In the genomic region with DNA sequence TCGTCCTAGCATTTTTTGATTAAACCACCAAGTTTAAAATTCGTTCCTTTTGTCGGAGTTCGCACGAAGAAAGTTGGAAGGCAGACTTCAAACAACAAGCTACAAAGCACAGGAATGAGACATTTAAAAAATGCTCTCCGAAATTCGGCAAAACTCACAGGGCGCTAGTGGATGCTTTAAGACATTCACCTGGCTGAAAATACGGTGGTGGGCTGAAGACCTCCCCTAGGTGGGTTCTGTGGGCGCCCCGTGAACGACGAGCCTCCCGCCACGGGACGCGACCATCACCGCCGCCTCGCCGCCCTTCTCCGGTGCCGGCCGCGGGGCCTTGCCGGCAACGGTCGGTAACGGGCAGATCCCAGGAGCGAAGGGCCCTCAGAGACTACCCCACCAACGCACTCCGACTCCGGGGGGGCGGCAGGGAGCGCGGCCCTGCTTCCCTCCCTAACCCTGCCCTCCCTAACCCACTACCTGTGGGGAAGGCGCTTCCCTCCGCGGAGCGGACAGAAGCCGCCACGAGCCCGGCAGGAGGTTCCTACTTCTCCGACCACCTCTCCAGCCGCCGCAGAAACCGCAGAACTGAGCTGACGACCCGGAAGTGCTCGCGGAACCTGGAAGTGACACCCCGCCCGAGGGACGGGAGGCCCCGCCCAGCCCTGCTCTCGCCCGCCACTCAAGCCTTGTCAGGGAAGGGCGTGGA, we compare ENCODE assay signal across 8 cellular contexts. TPM values are rescaled to one million over a fixed set of nuclear protein-coding genes. Genes with fewer than 3 reads are reported as not detected.
DNase-seq lines count a peak whose midpoint lies in the region; ATAC-seq, FAIRE-seq and TF ChIP-seq lines count a peak whose summit lies in the region.

A gene with protein sequence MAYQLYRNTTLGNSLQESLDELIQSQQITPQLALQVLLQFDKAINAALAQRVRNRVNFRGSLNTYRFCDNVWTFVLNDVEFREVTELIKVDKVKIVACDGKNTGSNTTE (minus strand): TSS at position 581 of the 700 bp plus-strand sequence. CDS start 5,238 bp downstream, outside the sequence.

- H3K9me2 ChIP-seq in DOHH2 (replicated peaks; ENCODE audit: control insufficient read depth, low read length): no peaks in the 10 kb centered on the region
- H3K9me2 ChIP-seq in GM23248 (ENCODE audit: insufficient read depth): no peaks in the 10 kb centered on the region
- H3K9me2 ChIP-seq in Karpas-422 (replicated peaks; ENCODE audit: insufficient read depth, low read length): no peaks in the 10 kb centered on the region

- H3K27me3 ChIP-seq in DOHH2 (ENCODE audit: control insufficient read depth, low read length) (no peaks in the 10 kb centered on the region), GM23248 (replicated peaks; ENCODE audit: insufficient read depth) (no peaks in the 10 kb centered on the region), Karpas-422 (ENCODE audit: low read length) (no peaks in the 10 kb centered on the region), esophagus muscularis mucosa (no peaks in the 10 kb centered on the region), muscle layer of colon (ENCODE audit: control insufficient read depth in 1 of 2, insufficient read depth in 2 of 2, low read length in 2 of 2) (no peaks in the 10 kb centered on the region)

- H3K79me2 ChIP-seq in DOHH2 (ENCODE audit: control insufficient read depth, low read length): peaks cover 50% of the 10 kb centered on the region
- H3K79me2 ChIP-seq in GM23248 (ENCODE audit: insufficient read depth): peaks cover 52% of the 10 kb centered on the region
- H3K79me2 ChIP-seq in Karpas-422 (ENCODE audit: low read length): peaks cover 52% of the 10 kb centered on the region

- no peaks in the 10 kb centered on the region for H3K27me3 Mint-ChIP-seq in activated T-cell treated with anti-CD3 and anti-CD28 coated beads, Interleukin-2, amount 50 U/mL, for 72 hours (ENCODE audit: low read depth)

- H3K9me3 Mint-ChIP-seq in activated T-cell treated with anti-CD3 and anti-CD28 coated beads, Interleukin-2, amount 50 U/mL, for 72 hours: peaks cover 0 to 3% of the 10 kb centered on the region in 2 donors

- peak; percentile 88 for FAIRE-seq in RCC 7860 (lab: Jason Lieb, UNC)

- H3K4me3 ChIP-seq in DOHH2 (ENCODE audit: low read length): peak within 1 kb of the TSS; percentile 87
- peak within 1 kb of the TSS; percentile 97 for H3K4me3 ChIP-seq in GM23248
- H3K4me3 ChIP-seq in Karpas-422 (ENCODE audit: low read length): peak within 1 kb of the TSS; percentile 84
- H3K4me3 ChIP-seq in esophagus muscularis mucosa: peak within 1 kb of the TSS; percentile 74 to 98 (median 87)
- H3K4me3 ChIP-seq in muscle layer of colon (ENCODE audit: low read depth in 1 of 2, low read length in 2 of 2): peak within 1 kb of the TSS; percentile 82 to 91

- H3K4me1 ChIP-seq in DOHH2 (ENCODE audit: control insufficient read depth, low read length): peaks cover 22% of the 10 kb centered on the region
- peaks cover 13% of the 10 kb centered on the region for H3K4me1 ChIP-seq in GM23248 (ENCODE audit: insufficient read depth)
- peaks cover 22% of the 10 kb centered on the region for H3K4me1 ChIP-seq in Karpas-422 (ENCODE audit: low read length)
- H3K4me1 ChIP-seq in esophagus muscularis mucosa: peaks cover 19 to 42% (median 37%) of the 10 kb centered on the region in 4 donors
- H3K4me1 ChIP-seq in muscle layer of colon (ENCODE audit: insufficient read depth, low read length): peaks cover 19% of the 10 kb centered on the region

- no peak within 1 kb of the TSS for H3K4me3 Mint-ChIP-seq in activated T-cell treated with anti-CD3 and anti-CD28 coated beads, Interleukin-2, amount 50 U/mL, for 72 hours

- peak within 1 kb of the TSS; percentile 85 for H2AFZ ChIP-seq in GM23248
- H2AFZ ChIP-seq in Karpas-422 (ENCODE audit: low read length): no peak within 1 kb of the TSS

- intact Hi-C loops in esophagus muscularis mucosa (cut with DNase I): no loop called here

- peak within 1 kb of the TSS; percentile 70 for H3K4me2 ChIP-seq in DOHH2 (ENCODE audit: low read length)
- H3K4me2 ChIP-seq in GM23248 (ENCODE audit: unreplicated experiment): peak within 1 kb of the TSS; percentile 98
- H3K4me2 ChIP-seq in Karpas-422 (ENCODE audit: low read depth, low read length, poor library complexity, severe bottlenecking): peak within 1 kb of the TSS; percentile 79

- H3K27ac ChIP-seq in DOHH2 (ENCODE audit: low read depth, low read length): peak within 1 kb of the TSS; percentile 57
- peak within 1 kb of the TSS; percentile 70 for H3K27ac ChIP-seq in GM23248
- H3K27ac ChIP-seq in Karpas-422 (ENCODE audit: low read length): peak within 1 kb of the TSS; percentile 47
- H3K27ac ChIP-seq in esophagus muscularis mucosa (replicated peaks in 1 of 4): peak within 1 kb of the TSS; percentile 84 to 91 (median 86)
- H3K27ac ChIP-seq in muscle layer of colon (ENCODE audit: low read depth, low read length): peak within 1 kb of the TSS; percentile 92

- 2% methylated on average over 56 to 58 of the region's 58 CpGs for WGBS in GM23248 (ENCODE audit: low coverage in 1 of 2, low lambda C conversion rate in 2 of 2, missing lambda C conversion rate in 2 of 2), 2 experiments
- under 1% methylated on average over 16 of the region's 58 CpGs for WGBS in esophagus muscularis mucosa

- in situ Hi-C loops in GM23248 (cut with MboI): no loop called here

- DNase-seq in GM23248 (peak; percentile 98), Karpas-422 (peak; percentile 98), RCC 7860 (ENCODE audit: low spot score) (peak; percentile 85), esophagus muscularis mucosa (ENCODE audit: extremely low spot score) (peak; percentile 98)
- DNase-seq in activated T-cell treated with anti-CD3 and anti-CD28 coated beads, Interleukin-2, amount 50 U/mL, for 72 hours: peak; percentile 96 to 97
- peak; percentile 86 to 87 for DNase-seq in stimulated activated CD8-positive, alpha-beta memory T cell treated with anti-CD3 and anti-CD28 coated beads, Interleukin-7, amount 100 ng/mL, for 1 hour (ENCODE audit: low read depth in 2 of 2)

- TF ChIP-seq POLR2A in esophagus muscularis mucosa (IDR thresholded peaks at IDR 0.05; ENCODE audit: low read depth): peak; percentile 45

- H4K20me1 ChIP-seq in DOHH2 (ENCODE audit: control insufficient read depth, insufficient read depth, low read depth, low read length) (no peaks in the 10 kb centered on the region), GM23248 (ENCODE audit: insufficient read depth) (no peaks in the 10 kb centered on the region), Karpas-422 (ENCODE audit: insufficient read depth, low read depth, low read length) (0 out of 2 replicates have a peak, but pooled peaks cover 7% of the 10 kb centered on the region)

- TF ChIP-seq EP300 in esophagus muscularis mucosa (IDR thresholded peaks at IDR 0.05): no peak

- H3K9me3 ChIP-seq in DOHH2 (ENCODE audit: control insufficient read depth, insufficient read depth, low read length): no peaks in the 10 kb centered on the region
- H3K9me3 ChIP-seq in GM23248 (ENCODE audit: low read depth): no peaks in the 10 kb centered on the region
- no peaks in the 10 kb centered on the region for H3K9me3 ChIP-seq in Karpas-422 (ENCODE audit: low read length)
- no peaks in the 10 kb centered on the region for H3K9me3 ChIP-seq in esophagus muscularis mucosa
- H3K9me3 ChIP-seq in muscle layer of colon (ENCODE audit: low read length): no peaks in the 10 kb centered on the region

- H3K9ac ChIP-seq in GM23248 (peak within 1 kb of the TSS; percentile 94), Karpas-422 (ENCODE audit: low read length) (peak within 1 kb of the TSS; percentile 87), muscle layer of colon (ENCODE audit: low read length) (peak within 1 kb of the TSS; percentile 13)

- H3K36me3 Mint-ChIP-seq in activated T-cell treated with anti-CD3 and anti-CD28 coated beads, Interleukin-2, amount 50 U/mL, for 72 hours (ENCODE audit: insufficient read depth in 2 of 2): peaks cover 6 to 19% of the 10 kb centered on the region in 2 donors

- H3K36me3 ChIP-seq in DOHH2 (ENCODE audit: control insufficient read depth, low read length): peaks cover 64% of the 10 kb centered on the region
- peaks cover 29% of the 10 kb centered on the region for H3K36me3 ChIP-seq in GM23248 (ENCODE audit: low read depth)
- peaks cover 31% of the 10 kb centered on the region for H3K36me3 ChIP-seq in Karpas-422 (ENCODE audit: insufficient read depth, low read length)
- peaks cover 0 to 22% (median 8%) of the 10 kb centered on the region in 4 donors for H3K36me3 ChIP-seq in esophagus muscularis mucosa
- peaks cover 7% of the 10 kb centered on the region for H3K36me3 ChIP-seq in muscle layer of colon (ENCODE audit: insufficient read depth, low read length)

- peak; percentile 100 for ATAC-seq in activated T-cell treated with anti-CD3 and anti-CD28 coated beads, Interleukin-2, amount 50 U/mL, for 72 hours (replicated peaks in 1 of 2)

- H3K4me1 Mint-ChIP-seq in activated T-cell treated with anti-CD3 and anti-CD28 coated beads, Interleukin-2, amount 50 U/mL, for 72 hours (ENCODE audit: low read depth): peaks cover 5% of the 10 kb centered on the region

- peak within 1 kb of the TSS; percentile 75 for H3K27ac Mint-ChIP-seq in activated T-cell treated with anti-CD3 and anti-CD28 coated beads, Interleukin-2, amount 50 U/mL, for 72 hours

- peaks cover 14% of the 10 kb centered on the region for H3F3A ChIP-seq in DOHH2 (ENCODE audit: control insufficient read depth, insufficient read depth)
- H3F3A ChIP-seq in GM23248 (ENCODE audit: insufficient read depth): peaks cover 29% of the 10 kb centered on the region

- TF ChIP-seq CTCF in DOHH2 (IDR thresholded peaks at IDR 0.05; ENCODE audit: low read depth, low read length, poor library complexity, severe bottlenecking): no peak
- TF ChIP-seq CTCF in esophagus muscularis mucosa (IDR thresholded peaks at IDR 0.05): peak in 1 of 3 experiments; percentile 11

RNA-seq across cellular contexts. Expression of the gene that starts here (rescaled TPM):
- total RNA-seq in GM23248 (2014; rRNA removed; shearing (Covaris generic)): 30.8 and 66.3 TPM in 2 replicates
- 244 and 247 TPM in 2 replicates for polyA plus RNA-seq in GM23248 (2016; fragmentation: Nextera tagmentation; extraction: Ambion mirVana)
- total RNA-seq in Karpas-422 (2014; rRNA removed; shearing (Covaris generic); ENCODE audit: low replicate concordance): 71.4 and 140 TPM in 2 replicates
- 100 to 1,000 TPM; 118 to 132 TPM for total RNA-seq in activated T-cell treated with anti-CD3 and anti-CD28 coated beads, Interleukin-2, amount 50 U/mL, for 72 hours
- 10 to 100 TPM; 48.5 to 56.3 (median 51.3) TPM for total RNA-seq in esophagus muscularis mucosa

Comparison
In these comparisons a context has a peak if more than half of its experiments do, and no peak if none do; other contexts are left out.
1. Peak in every context shown above with its lines: DNase-seq, ATAC-seq, H3K4me3 ChIP-seq and H3K27ac ChIP-seq.
2. H3K9ac ChIP-seq: peak in every context shown above with its lines; median percentile 94 in GM23248; 87 in Karpas-422; 13 in muscle layer of colon.